7 cellular contexts compared by ENCODE assay signal in the genomic region with DNA sequence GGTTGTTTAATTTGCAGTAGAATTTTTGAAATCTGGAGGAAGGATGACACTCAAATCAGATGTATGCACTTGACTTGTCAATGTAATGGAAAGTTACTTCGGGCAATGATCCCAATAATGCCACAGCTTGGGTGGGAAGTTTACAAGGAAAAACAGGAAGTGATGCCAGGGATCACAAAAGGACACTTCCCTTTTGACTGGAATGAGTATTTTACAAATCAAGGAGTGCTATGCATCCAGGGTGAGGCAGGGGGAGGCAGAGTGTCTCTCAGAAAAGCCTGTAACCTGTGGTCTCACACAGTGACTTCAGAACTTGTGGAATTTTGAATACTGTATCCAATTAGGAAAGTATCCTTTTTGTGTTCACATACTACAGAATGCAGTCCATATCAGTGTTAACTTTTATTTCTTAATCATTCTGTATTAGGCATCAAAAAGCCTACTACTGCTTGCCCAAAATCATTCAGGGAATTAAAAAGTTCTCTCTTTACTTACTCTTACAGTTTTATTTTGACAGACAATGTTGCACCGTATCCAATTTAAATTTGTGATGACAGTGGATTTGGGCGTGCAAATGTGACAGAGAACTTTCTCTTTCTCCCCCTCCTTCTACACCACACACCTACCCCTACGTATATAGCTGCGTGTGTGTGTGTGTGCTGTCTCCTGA.
DNase-seq lines count a peak whose midpoint lies in the region; ATAC-seq and TF ChIP-seq lines count a peak whose summit lies in the region.

No MANE protein-coding gene starts in this region.

- H3K9me3 Mint-ChIP-seq in CD4-positive, alpha-beta memory T cell: peaks cover 0 to 3% (median 0%) of the 10 kb centered on the region in 8 donors

- no peak overlapping the region for H3K4me3 Mint-ChIP-seq in CD4-positive, alpha-beta memory T cell

- ATAC-seq in HG03175 (IDR thresholded peaks at IDR 0.05; ENCODE audit: unreplicated experiment): no peak

- H3K27me3 ChIP-seq in CD4-positive, alpha-beta memory T cell (ENCODE audit: insufficient read depth, low read length): no peaks in the 10 kb centered on the region

- in situ Hi-C loops in GM13977 (cut with MboI; ENCODE audit: low pct_unique_long_range_greater_than_20kb, low sequenced_read_pairs, unreplicated experiment): no loop called here

- H3K4me1 ChIP-seq in CD4-positive, alpha-beta memory T cell (ENCODE audit: insufficient read depth, low read length): no peaks in the 10 kb centered on the region

- H3K9me3 ChIP-seq in CD4-positive, alpha-beta memory T cell (ENCODE audit: control insufficient read depth in 1 of 2, low read length in 2 of 2): no peaks in the 10 kb centered on the region

- H3K27me3 Mint-ChIP-seq in CD4-positive, alpha-beta memory T cell: no peaks in the 10 kb centered on the region

- no peaks in the 10 kb centered on the region for H3K4me1 Mint-ChIP-seq in CD4-positive, alpha-beta memory T cell

- H3K27ac Mint-ChIP-seq in CD4-positive, alpha-beta memory T cell: no peak overlapping the region

- peak; percentile 7 for TF ChIP-seq CTCF in GM13977 (IDR thresholded peaks at IDR 0.05; ENCODE audit: extremely low read depth, insufficient read depth, missing control alignments)

- POLR2A ChIA-PET in CD4-positive, alpha-beta memory T cell (lab: Charles Lee; ENCODE audit: partially characterized antibody): no interaction called here

- no peaks in the 10 kb centered on the region for H3K36me3 Mint-ChIP-seq in CD4-positive, alpha-beta memory T cell

- H3K36me3 ChIP-seq in CD4-positive, alpha-beta memory T cell (ENCODE audit: insufficient read depth, low read length): no peaks in the 10 kb centered on the region

- intact Hi-C loops in CD4-positive, alpha-beta memory T cell (cut with micrococcal nuclease): no loop called here

- H3K27ac ChIP-seq in CD4-positive, alpha-beta memory T cell (ENCODE audit: low read depth, low read length): no peak overlapping the region

- CTCF ChIA-PET in CD4-positive, alpha-beta memory T cell (lab: Charles Lee; ENCODE audit: partially characterized antibody): no interaction called here

- no peak overlapping the region for H3K4me3 ChIP-seq in CD4-positive, alpha-beta memory T cell (ENCODE audit: low read length in 2 of 2)

- DNase-seq in GM13977 (ENCODE audit: low spot score): no peak
- peak; percentile 20 for DNase-seq in NCI-H460 (ENCODE audit: extremely low read depth, low read depth)
- DNase-seq in ecto neural progenitor cell (ENCODE audit: low spot score): peak; percentile 50
- DNase-seq in myocyte (ENCODE audit: low read depth): peak; percentile 57
- no peak for DNase-seq in CD4-positive, alpha-beta memory T cell
- no peak for DNase-seq in NCI-H187 treated with DMSO at 0.1 percent for 48 hours (lab: John Stamatoyannopoulos, UW)

Comparison
In these comparisons a context has a peak if more than half of its experiments do, and no peak if none do; other contexts are left out.
1. DNase-seq: peak in NCI-H460 (single experiment), ecto neural progenitor cell (single experiment) and myocyte (single experiment); none in GM13977 (single experiment), CD4-positive, alpha-beta memory T cell (0 of 5) and NCI-H187 treated with DMSO at 0.1 percent for 48 hours (single experiment).